In genomic region chr5:123455095-123455494, GRCh38 we compare ENCODE assay signal across 13 cellular contexts. TPM values are rescaled to one million over a fixed set of nuclear protein-coding genes. Genes with fewer than 3 reads are reported as not detected.
DNase-seq lines count a peak whose midpoint lies in the region; ATAC-seq and TF ChIP-seq lines count a peak whose summit lies in the region.
"Had no signal": no experiment of that assay in that cellular context is flagged by ENCODE, and none has a peak within 500 bp of the region (broad histone marks: within the 10 kb centered on the region; RNA-seq: fewer than 3 reads in every experiment).

No MANE protein-coding gene starts in this region.

- H3K36me3 Mint-ChIP-seq in T-cell, result no peaks in the 10 kb centered on the region
- no peaks in the 10 kb centered on the region for H3K36me3 Mint-ChIP-seq in stimulated activated memory B cell treated with anti-CD40 and anti-IgM and Interleukin-4, amounts not matched to agents 10 μg/mL and 1 μg/mL and 100 μg/mL, for 72 hours

- no peak overlapping the region for H3K27ac ChIP-seq in Karpas-422 (ENCODE audit: low read length)
- H3K27ac ChIP-seq: psoas muscle, tibial nerve had no signal

- no peaks in the 10 kb centered on the region for H3K9me3 Mint-ChIP-seq in T-cell
- no peaks in the 10 kb centered on the region for H3K9me3 Mint-ChIP-seq in stimulated activated memory B cell treated with anti-CD40 and anti-IgM and Interleukin-4, amounts not matched to agents 10 μg/mL and 1 μg/mL and 100 μg/mL, for 72 hours

- H3K27ac Mint-ChIP-seq in T-cell, result no peak overlapping the region
- H3K27ac Mint-ChIP-seq in stimulated activated memory B cell treated with anti-CD40 and anti-IgM and Interleukin-4, amounts not matched to agents 10 μg/mL and 1 μg/mL and 100 μg/mL, for 72 hours, result no peak overlapping the region

- CTCF ChIA-PET in T-cell (lab: Charles Lee), result no interaction called here

- H3K9me2 ChIP-seq in Karpas-422 (replicated peaks; ENCODE audit: insufficient read depth, low read length), result no peaks in the 10 kb centered on the region
- H3K9me2 ChIP-seq: SK-N-SH had no signal

- ATAC-seq in GM19397 (IDR thresholded peaks at IDR 0.05; ENCODE audit: unreplicated experiment) (peak; percentile 41), HG02938 (IDR thresholded peaks at IDR 0.05; ENCODE audit: unreplicated experiment) (peak; percentile 35), T-cell (replicated peaks in 1 of 4) (no peak)
- no peak for ATAC-seq in stimulated activated memory B cell treated with anti-CD40 and anti-IgM and Interleukin-4, amounts not matched to agents 10 μg/mL and 1 μg/mL and 100 μg/mL, for 72 hours
- ATAC-seq: activated CD4-positive, CD25-positive, alpha-beta regulatory T cell treated with anti-CD3 and anti-CD28 coated beads, Interleukin-2, amount 50 U/mL, for 24 hours; psoas muscle had no signal

- H3K79me2 ChIP-seq in Karpas-422 (ENCODE audit: low read length), result no peaks in the 10 kb centered on the region

- H3K27me3 Mint-ChIP-seq in T-cell, result peaks cover 0 to 3% of the 10 kb centered on the region in 2 donors
- no peaks in the 10 kb centered on the region for H3K27me3 Mint-ChIP-seq in stimulated activated memory B cell treated with anti-CD40 and anti-IgM and Interleukin-4, amounts not matched to agents 10 μg/mL and 1 μg/mL and 100 μg/mL, for 72 hours

- DNase-seq in GM06990 (ENCODE audit: extremely low read depth, insufficient read length) (no peak), Karpas-422 (no peak), T-cell (no peak), C1 segment of cervical spinal cord (lab: John Stamatoyannopoulos, UW) (no peak)
- no peak for DNase-seq in stimulated activated CD4-positive, alpha-beta T cell treated with anti-CD3 and anti-CD28 coated beads, Interleukin-12 subunit alpha, Interleukin-12 subunit beta, amount 100 ng/mL, for 4 hours
- DNase-seq: caudate nucleus, psoas muscle, SK-N-SH had no signal

- no peak overlapping the region for H2AFZ ChIP-seq in Karpas-422 (ENCODE audit: low read length)

- H3K36me3 ChIP-seq in GM06990 (ENCODE audit: control insufficient read depth, insufficient read depth, low read length) (no peaks in the 10 kb centered on the region), Karpas-422 (ENCODE audit: insufficient read depth, low read length) (no peaks in the 10 kb centered on the region)
- H3K36me3 ChIP-seq: tibial nerve had no signal

- TF ChIP-seq CTCF in GM06990 (IDR thresholded peaks at IDR 0.05; ENCODE audit: insufficient read depth, low read length, poor library complexity, severe bottlenecking), result no peak

- no peak overlapping the region for H3K9ac ChIP-seq in Karpas-422 (ENCODE audit: low read length)
- H3K9ac ChIP-seq: SK-N-SH had no signal

- POLR2A ChIA-PET in T-cell (lab: Charles Lee), result no interaction called here

- peaks cover 21% of the 10 kb centered on the region for H3K4me1 ChIP-seq in Karpas-422 (ENCODE audit: low read length)
- H3K4me1 ChIP-seq: psoas muscle had no signal

- peaks cover 2 to 3% (median 2%) of the 10 kb centered on the region in 3 donors for H3K4me1 Mint-ChIP-seq in T-cell
- H3K4me1 Mint-ChIP-seq in stimulated activated memory B cell treated with anti-CD40 and anti-IgM and Interleukin-4, amounts not matched to agents 10 μg/mL and 1 μg/mL and 100 μg/mL, for 72 hours, result peaks cover 12% of the 10 kb centered on the region

- H3K27me3 ChIP-seq in GM06990 (replicated peaks; ENCODE audit: control insufficient read depth, insufficient read depth, low read length) (no peaks in the 10 kb centered on the region), Karpas-422 (ENCODE audit: low read length) (no peaks in the 10 kb centered on the region)
- H3K27me3 ChIP-seq: tibial nerve had no signal

- no peaks in the 10 kb centered on the region for H4K20me1 ChIP-seq in Karpas-422 (ENCODE audit: insufficient read depth, low read depth, low read length)

- H3K4me3 Mint-ChIP-seq in T-cell, result no peak overlapping the region
- H3K4me3 Mint-ChIP-seq in stimulated activated memory B cell treated with anti-CD40 and anti-IgM and Interleukin-4, amounts not matched to agents 10 μg/mL and 1 μg/mL and 100 μg/mL, for 72 hours, result no peak overlapping the region

- H3K9me3 ChIP-seq in Karpas-422 (ENCODE audit: low read length), result no peaks in the 10 kb centered on the region
- H3K9me3 ChIP-seq: psoas muscle, SK-N-SH, tibial nerve had no signal

- peak overlapping the region; percentile 64 for H3K4me2 ChIP-seq in Karpas-422 (ENCODE audit: low read depth, low read length, poor library complexity, severe bottlenecking)
- H3K4me2 ChIP-seq: SK-N-SH had no signal

- H3K4me3 ChIP-seq in GM06990 (replicated peaks; ENCODE audit: low read depth, low read length), result peak overlapping the region; percentile 23; the same call in 1 of the 2 replicates
- no peak overlapping the region for H3K4me3 ChIP-seq in Karpas-422 (ENCODE audit: low read length)
- H3K4me3 ChIP-seq: psoas muscle, tibial nerve had no signal

RNA-seq across cellular contexts. Expression of gene CEP120, which starts 31.9 kb away (rescaled TPM):
- 21.9 and 48.9 TPM in 2 replicates for total RNA-seq in Karpas-422 (2014; rRNA removed; shearing (Covaris generic); ENCODE audit: low replicate concordance)
- total RNA-seq in T-cell, result 10 to 100 TPM; 48.3 to 71.1 (median 62.8) TPM

RNA-seq across cellular contexts. Expression of gene CSNK1G3, which starts 56.9 kb away (rescaled TPM):
- 27.4 and 28.5 TPM in 2 replicates for total RNA-seq in Karpas-422 (2014; rRNA removed; shearing (Covaris generic); ENCODE audit: low replicate concordance)
- total RNA-seq in T-cell, result 10 to 100 TPM; 59.0 to 73.5 (median 71.9) TPM

Comparison
In these comparisons a context has a peak if more than half of its experiments do, and no peak if none do; other contexts are left out.
1. ATAC-seq: peak in GM19397 (single experiment) and HG02938 (single experiment); none in T-cell (0 of 4) and stimulated activated memory B cell treated with anti-CD40 and anti-IgM and Interleukin-4, amounts not matched to agents 10 μg/mL and 1 μg/mL and 100 μg/mL, for 72 hours (single experiment).